In the genomic region with DNA sequence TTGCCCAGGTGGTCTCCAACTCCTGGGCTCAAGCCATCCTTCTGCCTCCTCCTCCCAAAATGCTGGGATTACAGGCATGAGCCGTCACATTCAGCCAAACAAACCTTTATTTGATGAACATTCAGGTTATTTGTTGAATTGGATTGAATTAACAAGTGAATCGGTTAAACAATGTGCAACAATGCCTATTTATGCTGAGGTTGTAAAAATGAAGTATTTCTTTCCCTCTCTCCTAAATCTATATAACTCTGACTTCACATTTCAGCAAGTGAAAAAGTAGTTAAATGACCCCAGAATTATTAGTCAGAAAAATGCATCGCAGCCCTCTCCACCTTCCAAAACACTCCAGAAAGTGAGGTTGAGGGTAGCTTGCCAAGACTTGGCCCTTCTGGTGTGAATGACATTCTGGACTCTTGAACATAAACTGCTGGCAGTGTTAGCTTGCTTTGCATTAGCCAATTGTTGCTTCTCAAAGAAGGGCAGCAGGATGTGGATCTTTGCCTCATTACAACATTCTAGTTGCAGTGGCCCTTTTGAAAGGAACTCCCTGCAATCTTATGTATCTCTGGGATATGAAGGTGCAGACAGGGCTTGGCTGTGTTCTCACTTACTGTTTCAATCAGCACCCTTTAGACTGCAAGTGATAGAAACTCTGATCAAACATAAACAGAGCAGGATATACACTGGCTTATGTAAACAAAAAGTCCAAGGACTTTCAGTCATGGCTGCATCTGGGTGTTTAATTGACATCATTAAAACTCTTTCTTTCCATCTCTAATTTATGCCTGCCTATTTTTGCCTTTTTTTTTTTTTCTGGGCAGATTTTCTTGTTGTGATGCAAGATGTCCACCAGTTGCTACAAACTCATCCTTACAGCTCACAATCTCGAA, we compare ENCODE assay signal across 21 cellular contexts. TPM values are rescaled to one million over a fixed set of nuclear protein-coding genes. Genes with fewer than 3 reads are reported as not detected.
DNase-seq lines count a peak whose midpoint lies in the region; ATAC-seq and TF ChIP-seq lines count a peak whose summit lies in the region.
"Had no signal": no experiment of that assay in that cellular context is flagged by ENCODE, and none has a peak within 500 bp of the region (broad histone marks: within the 10 kb centered on the region; RNA-seq: fewer than 3 reads in every experiment).

No MANE protein-coding gene starts in this region.

- no peak for TF ChIP-seq RAD21 in SK-N-SH (IDR thresholded peaks at IDR 0.05; ENCODE audit: low read length)

- no peak for ATAC-seq in lung (ENCODE audit: insufficient read depth, low FRiP score)
- ATAC-seq in HG02852 (IDR thresholded peaks at IDR 0.05; ENCODE audit: unreplicated experiment): no peak
- ATAC-seq in HG02970 (IDR thresholded peaks at IDR 0.05; ENCODE audit: low FRiP score, unreplicated experiment): no peak
- ATAC-seq: activated T-helper 17 cell treated with anti-CD3 and anti-CD28 coated beads, Interleukin-2, amount 50 U/mL, for 72 hours had no signal

- no peak for TF ChIP-seq EP300 in SK-N-SH (IDR thresholded peaks at IDR 0.05; ENCODE audit: borderline replicate concordance in 1 of 2, low read depth in 1 of 2, low read length in 1 of 2)

- H2AFZ ChIP-seq in SK-N-SH (ENCODE audit: low read depth): no peak overlapping the region

- WGBS in lung, 2 donors: 55 to 72% methylated on average over 4 of the region's 4 CpGs
- WGBS in SK-N-SH (ENCODE audit: low lambda C conversion rate): 82% methylated on average over 4 of the region's 4 CpGs

- H3K9ac ChIP-seq in SK-N-SH: no peak overlapping the region

- H3K9me3 Mint-ChIP-seq in mesothelial cell of epicardium: no peaks in the 10 kb centered on the region
- H3K9me3 Mint-ChIP-seq: activated T-helper 17 cell treated with anti-CD3 and anti-CD28 coated beads, Interleukin-2, amount 50 U/mL, for 72 hours; IgD-negative memory B cell; naive B cell had no signal

- no peak overlapping the region for H3K27ac ChIP-seq in lung (ENCODE audit: low read depth in 1 of 2, low read length in 1 of 2)
- H3K27ac ChIP-seq in SK-N-SH (ENCODE audit: low read depth in 2 of 2, low read length in 1 of 2): no peak overlapping the region
- H3K27ac ChIP-seq: skin epidermis, suprapubic skin had no signal

- H3K4me3 Mint-ChIP-seq in mesothelial cell of epicardium: no peak overlapping the region
- H3K4me3 Mint-ChIP-seq: activated T-helper 17 cell treated with anti-CD3 and anti-CD28 coated beads, Interleukin-2, amount 50 U/mL, for 72 hours; IgD-negative memory B cell; naive B cell had no signal

- no peak for TF ChIP-seq CTCF in choroid plexus epithelial cell (conservative IDR thresholded peaks at IDR 0.05; ENCODE audit: low read depth, low read length)
- no peak for TF ChIP-seq CTCF in lung (IDR thresholded peaks at IDR 0.05; ENCODE audit: control extremely low read depth, extremely low read depth)
- no peak for TF ChIP-seq CTCF in mesothelial cell of epicardium (IDR thresholded peaks at IDR 0.05; ENCODE audit: unreplicated experiment)
- TF ChIP-seq CTCF in SK-N-SH (IDR thresholded peaks at IDR 0.05): no peak

- CTCF ChIA-PET in SK-N-SH (lab: Yijun Ruan, JAX): interaction anchor here (0.8 to 1.3 kb wide), 5 partner anchors 9 to 179 kb away, joined by 3 to 5 read pairs (median 3); no protein-coding TSS in a partner anchor

- H3K27me3 ChIP-seq in lung (ENCODE audit: control insufficient read depth, insufficient read depth): no peaks in the 10 kb centered on the region
- no peaks in the 10 kb centered on the region for H3K27me3 ChIP-seq in SK-N-SH (ENCODE audit: insufficient read depth)
- H3K27me3 ChIP-seq: suprapubic skin had no signal

- no peaks in the 10 kb centered on the region for H4K20me1 ChIP-seq in SK-N-SH (ENCODE audit: insufficient read depth)

- H3K4me2 ChIP-seq in SK-N-SH: no peak overlapping the region

- H3K9me2 ChIP-seq in SK-N-SH: no peaks in the 10 kb centered on the region

- H3K4me1 ChIP-seq in lung (ENCODE audit: control insufficient read depth in 2 of 2, insufficient read depth in 2 of 2, low read length in 2 of 2) (no peaks in the 10 kb centered on the region), SK-N-SH (ENCODE audit: control insufficient read depth in 1 of 2, insufficient read depth in 2 of 2, low read depth in 1 of 2, low read length in 1 of 2) (peaks cover 9 to 30% of the 10 kb centered on the region in 2 experiments; a peak in 2 of 4 replicates)

- H3K36me3 ChIP-seq in lung (ENCODE audit: control insufficient read depth in 2 of 2, insufficient read depth in 2 of 2, low read length in 2 of 2) (no peaks in the 10 kb centered on the region), SK-N-SH (replicated peaks in 1 of 2; ENCODE audit: control insufficient read depth in 1 of 2, insufficient read depth in 2 of 2, low read length in 1 of 2) (peaks cover 0 to 26% of the 10 kb centered on the region in 2 experiments)
- H3K36me3 ChIP-seq: suprapubic skin had no signal

- no peaks in the 10 kb centered on the region for H3F3A ChIP-seq in SK-N-SH (replicated peaks; ENCODE audit: insufficient read depth)

- H3K79me2 ChIP-seq in SK-N-SH (ENCODE audit: insufficient read depth): peaks cover 23% of the 10 kb centered on the region; the same call in 1 of the 2 replicates

- DNase-seq in DMS53 (lab: John Stamatoyannopoulos, UW): peak; percentile 57
- peak; percentile 80 to 90 for DNase-seq in NCI-H446 (lab: John Stamatoyannopoulos, UW)
- DNase-seq in choroid plexus epithelial cell (ENCODE audit: low read depth): peak; percentile 57
- peak; percentile 50 for DNase-seq in lung (ENCODE audit: low spot score)
- no peak for DNase-seq in mesothelial cell of epicardium (ENCODE audit: low spot score in 2 of 2, unreplicated experiment in 2 of 2)
- DNase-seq in SK-N-SH: no peak
- DNase-seq: activated CD4-positive, CD25-positive, alpha-beta regulatory T cell; cerebellar nuclear complex; naive B cell; NCI-H1930; SIG-M5; stimulated activated CD4-positive, alpha-beta T cell treated with anti-CD3 and anti-CD28 coated beads, Interleukin-4, amount 100 ng/mL, for 4 hours; stimulated activated CD8-positive, alpha-beta memory T cell treated with anti-CD3 and anti-CD28 coated beads, Interleukin-4, amount 100 ng/mL, for 48 hours had no signal

- H3K9me3 ChIP-seq in lung (ENCODE audit: control insufficient read depth in 2 of 2, insufficient read depth in 1 of 2, low read length in 1 of 2) (no peaks in the 10 kb centered on the region), SK-N-SH (no peaks in the 10 kb centered on the region)
- H3K9me3 ChIP-seq: suprapubic skin had no signal

- peaks cover 22% of the 10 kb centered on the region for H3K4me1 Mint-ChIP-seq in mesothelial cell of epicardium
- H3K4me1 Mint-ChIP-seq: activated T-helper 17 cell treated with anti-CD3 and anti-CD28 coated beads, Interleukin-2, amount 50 U/mL, for 72 hours; IgD-negative memory B cell; naive B cell had no signal

- H3K27me3 Mint-ChIP-seq in mesothelial cell of epicardium (ENCODE audit: low read depth): no peaks in the 10 kb centered on the region

- POLR2A ChIA-PET in SK-N-SH (lab: Yijun Ruan, JAX): no interaction called here

- H3K36me3 Mint-ChIP-seq in mesothelial cell of epicardium: no peaks in the 10 kb centered on the region
- H3K36me3 Mint-ChIP-seq: IgD-negative memory B cell, naive B cell had no signal

- H3K27ac Mint-ChIP-seq in mesothelial cell of epicardium: no peak overlapping the region
- H3K27ac Mint-ChIP-seq: activated T-helper 17 cell treated with anti-CD3 and anti-CD28 coated beads, Interleukin-2, amount 50 U/mL, for 72 hours; IgD-negative memory B cell had no signal

- H3K4me3 ChIP-seq in choroid plexus epithelial cell (ENCODE audit: low read depth, low read length) (no peak overlapping the region), lung (no peak overlapping the region), SK-N-SH (ENCODE audit: low read depth in 2 of 2, low read length in 1 of 2) (no peak overlapping the region)
- H3K4me3 ChIP-seq: skin epidermis, suprapubic skin had no signal

TF ChIP-seq in SK-N-SH, 30 proteins besides CTCF, POLR2A, EP300 and RAD21:
- no peak for TF ChIP-seq TEAD4 (IDR thresholded peaks at IDR 0.05; ENCODE audit: borderline replicate concordance, insufficient read depth)
- TF ChIP-seq MEF2A (IDR thresholded peaks at IDR 0.05; ENCODE audit: borderline replicate concordance, low read depth): no peak
- no peak for TF ChIP-seq TAF1 (IDR thresholded peaks at IDR 0.05; ENCODE audit: borderline replicate concordance, low read depth, low read length)
- TF ChIP-seq EZH2phosphoT487 (IDR thresholded peaks at IDR 0.05; ENCODE audit: borderline replicate concordance, low read depth): no peak
- TF ChIP-seq FOXJ3 (CRISPR knock-in tag; IDR thresholded peaks at IDR 0.05): no peak
- TF ChIP-seq TCF12 (IDR thresholded peaks at IDR 0.05): no peak
- TF ChIP-seq RXRA (IDR thresholded peaks at IDR 0.05; ENCODE audit: borderline replicate concordance, low read depth): no peak

RNA-seq across cellular contexts. Expression of gene EDN2, which starts 22.4 kb away (rescaled TPM):
- total RNA-seq in lung (1 to 10 TPM; 1.3 to 3.5 TPM), mesothelial cell of epicardium (2.7 to 4.1 TPM (median 3.5 TPM) in 3 replicates)
- polyA plus RNA-seq in lung (10 to 100 TPM in 1 of 2 donors, under 1 TPM in 1; 0.85 to 15.2 TPM), SK-N-SH (2012; rRNA removed) (0.97 and 1.7 TPM in 2 replicates)
- 0.77 and 0.84 TPM in 2 replicates for polyA plus RNA-seq in SK-N-SH (2012; cell fraction: cytosol; rRNA removed)
- polyA plus RNA-seq in SK-N-SH (2012; cell fraction: nucleus; rRNA removed): 0.75 and 1.2 TPM in 2 replicates
- total RNA-seq: activated T-helper 17 cell treated with anti-CD3 and anti-CD28 coated beads, Interleukin-2, amount 50 U/mL, for 72 hours; frontal cortex; T-helper 2 cell treated with Interferon-gamma antibody and Interleukin-4, amounts not matched to agents 100 ng/mL and 5 ng/mL, for 36 hours had no signal
- polyA plus RNA-seq: IgD-negative memory B cell had no signal

Comparison
In these comparisons a context has a peak if more than half of its experiments do, and no peak if none do; other contexts are left out.
1. DNase-seq: peak in DMS53 (single experiment), NCI-H446 (2 of 2), choroid plexus epithelial cell (single experiment) and lung (single experiment); none in mesothelial cell of epicardium (0 of 2) and SK-N-SH (single experiment).